20 cellular contexts compared by ENCODE assay signal in the genomic region with DNA sequence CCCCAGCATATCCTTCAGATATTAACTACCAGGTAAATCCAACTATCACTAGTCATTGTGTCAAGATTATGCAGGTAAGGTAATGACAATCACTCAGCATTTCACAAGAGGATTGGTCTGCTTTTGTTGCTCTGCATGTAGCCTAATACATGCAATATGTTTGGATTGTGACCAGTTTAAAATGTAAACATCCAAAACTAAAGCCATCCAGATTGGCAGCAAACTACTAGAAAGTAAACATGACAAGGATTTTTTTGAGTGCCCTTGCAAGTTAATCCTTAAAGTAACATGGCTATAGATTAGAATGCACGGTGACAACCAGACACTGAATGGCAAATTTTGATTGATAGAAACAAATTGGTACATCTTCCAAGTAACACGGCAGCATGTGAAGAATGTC.
"Had no signal": no experiment of that assay in that cellular context is flagged by ENCODE, and none has a peak within 500 bp of the region (broad histone marks: within the 10 kb centered on the region; RNA-seq: fewer than 3 reads in every experiment).

No MANE protein-coding gene starts in this region.

- DNase-seq: activated CD4-positive, alpha-beta T cell treated with anti-CD3 and anti-CD28 coated beads for 48 hours; activated CD4-positive, alpha-beta T cell treated with anti-CD3 and anti-CD28 coated beads, Interleukin-2, amount 50 U/mL, for 4 hours; activated CD4-positive, CD25-positive, alpha-beta regulatory T cell treated with anti-CD3 and anti-CD28 coated beads, Interleukin-2, amount 50 U/mL, for 72 hours; activated CD8-positive, alpha-beta memory T cell treated with anti-CD3 and anti-CD28 coated beads, Interleukin-2, amount 50 U/mL, for 48 hours; activated CD8-positive, alpha-beta T cell treated with anti-CD3 and anti-CD28 coated beads, Interleukin-2, amount 10 ng/mL, durations not matched to agents 7 days and 5 days; activated naive CD4-positive, alpha-beta T cell treated with anti-CD3 and anti-CD28 coated beads, Interleukin-2, amount 50 U/mL, for 16 hours; activated naive CD8-positive, alpha-beta T cell treated with anti-CD3 and anti-CD28 coated beads, Interleukin-2, amount 10 ng/mL, durations not matched to agents 7 days and 5 days; activated T-cell treated with anti-CD3 and anti-CD28 coated beads, Interleukin-2, amount 50 U/mL, for 1 hour; aorta; caudate nucleus; MM.1S; NCI-H1105; NCI-H1436; NCI-H187; NCI-H2081; NCI-H69; PC-9; SHP77 treated with DMSO at 0.1 percent for 48 hours; T-helper 17 cell; T-helper 9 cell had no signal
